1 cellular context compared by ENCODE assay signal in genomic region chr6:166724576-166724975, GRCh38.
TF ChIP-seq lines count a peak whose summit lies in the region.

No MANE protein-coding gene starts in this region.

TF ChIP-seq in H1, 55 proteins besides CTCF, POLR2A, EP300 and RAD21:
- TF ChIP-seq CHD7 (IDR thresholded peaks at IDR 0.05; ENCODE audit: insufficient replicate concordance, low read length) (no peak), SRF (IDR thresholded peaks at IDR 0.05; ENCODE audit: low read depth, low read length) (no peak)
TF ChIP-seq in H1: peak in this region for 0.
